In genomic region chr17:81484195-81484979, GRCh38 we compare ENCODE assay signal across 8 cellular contexts. TPM values are rescaled to one million over a fixed set of nuclear protein-coding genes. Genes with fewer than 3 reads are reported as not detected.
DNase-seq lines count a peak whose midpoint lies in the region; ATAC-seq and TF ChIP-seq lines count a peak whose summit lies in the region.

No MANE protein-coding gene starts in this region.

- H3K36me3 ChIP-seq in HCT116 (ENCODE audit: control insufficient read depth in 1 of 2, insufficient read depth in 2 of 2, low read length in 2 of 2), result no peaks in the 10 kb centered on the region
- no peaks in the 10 kb centered on the region for H3K36me3 ChIP-seq in right atrium auricular region
- H3K36me3 ChIP-seq in psoas muscle (ENCODE audit: insufficient read depth in 1 of 2, low read depth in 1 of 2), result no peaks in the 10 kb centered on the region
- H3K36me3 ChIP-seq in urinary bladder (ENCODE audit: insufficient read depth), result no peaks in the 10 kb centered on the region

- DNase-seq in EH (ENCODE audit: low read depth), result peak; percentile 73
- DNase-seq in HCT116 (ENCODE audit: low read depth, low spot score), result peak; percentile 85
- peak; percentile 65 for DNase-seq in NCI-H1105 (lab: John Stamatoyannopoulos, UW)
- DNase-seq in T-cell, result peak; percentile 65 to 91 (median 83)
- peak; percentile 69 for DNase-seq in amniotic epithelial cell (ENCODE audit: low read depth)
- DNase-seq in right atrium auricular region (ENCODE audit: low spot score), result peak; percentile 84
- DNase-seq in psoas muscle, result peak; percentile 90 to 95

- peak; percentile 99 for TF ChIP-seq RAD21 in HCT116 (IDR thresholded peaks at IDR 0.05; ENCODE audit: low read depth)

- peaks cover 7 to 18% (median 7%) of the 10 kb centered on the region in 3 donors for H3K4me1 Mint-ChIP-seq in T-cell

- TF ChIP-seq POLR2A in HCT116 (IDR thresholded peaks at IDR 0.05; ENCODE audit: borderline replicate concordance, extremely low read depth, insufficient read depth, insufficient read length), result no peak

- peaks cover 21 to 52% of the 10 kb centered on the region in 2 experiments for H3K4me1 ChIP-seq in HCT116 (ENCODE audit: control insufficient read depth in 1 of 2, insufficient read depth in 2 of 2, low read length in 2 of 2)
- H3K4me1 ChIP-seq in right atrium auricular region, result peaks cover 0 to 66% of the 10 kb centered on the region in 2 donors
- H3K4me1 ChIP-seq in psoas muscle, result peaks cover 31% of the 10 kb centered on the region
- no peaks in the 10 kb centered on the region for H3K4me1 ChIP-seq in urinary bladder (ENCODE audit: insufficient read depth)

- H3K36me3 Mint-ChIP-seq in T-cell, result no peaks in the 10 kb centered on the region

- H3K4me3 Mint-ChIP-seq in T-cell, result peak overlapping the region; percentile 39 to 72 (median 45)

- BruUV-seq in HCT116 (replicated peaks; lab: Mats Ljungman, UMichigan), result no TSS peak

- H3K79me2 ChIP-seq in HCT116 (ENCODE audit: insufficient read depth, low read length), result no peaks in the 10 kb centered on the region; the same call in 1 of the 2 replicates

- H3K9ac ChIP-seq in HCT116 (ENCODE audit: low read length), result peak overlapping the region; percentile 74

- H3K9me2 ChIP-seq in HCT116 (ENCODE audit: insufficient read depth), result no peaks in the 10 kb centered on the region

- intact Hi-C loops in HCT116 (cut with micrococcal nuclease), result loop anchor here (1.0 kb wide), 2 partner anchors 53 to 231 kb away; no protein-coding TSS in a partner anchor
- intact Hi-C loops in psoas muscle (cut with DNase I), result loop anchor here (1.0 to 5.0 kb wide), 6 partner anchors 82 to 229 kb away; no protein-coding TSS in a partner anchor

- POLR2A ChIA-PET in HCT116 (lab: Charles Lee), result interaction anchor here (0.7 to 1.6 kb wide), 10 partner anchors 12 to 193 kb away, joined by 3 to 11 read pairs (median 4); partner anchors contain the start of genes ACTG1 and BAHCC1
- POLR2A ChIA-PET in T-cell (lab: Charles Lee), result no interaction called here

- peaks cover 14 to 26% of the 10 kb centered on the region in 2 donors for H3K27me3 Mint-ChIP-seq in T-cell

- no peaks in the 10 kb centered on the region for H3K27me3 ChIP-seq in HCT116 (ENCODE audit: insufficient read depth, low read length)
- no peaks in the 10 kb centered on the region for H3K27me3 ChIP-seq in right atrium auricular region
- H3K27me3 ChIP-seq in psoas muscle (ENCODE audit: insufficient read depth in 3 of 3, low read length in 2 of 3), result no peaks in the 10 kb centered on the region

- TF ChIP-seq CTCF in HCT116 (IDR thresholded peaks at IDR 0.05 in 2 of 3, conservative IDR thresholded peaks at IDR 0.05 in 1 of 3; ENCODE audit: borderline replicate concordance in 1 of 3, insufficient read depth in 1 of 3, low read depth in 2 of 3, low read length in 2 of 3), result peak; percentile 93 to 97 (median 96)
- peak; percentile 100 for TF ChIP-seq CTCF in right atrium auricular region (IDR thresholded peaks at IDR 0.05)
- TF ChIP-seq CTCF in psoas muscle (IDR thresholded peaks at IDR 0.05), result peak; percentile 100

- no peak overlapping the region for H3K27ac Mint-ChIP-seq in T-cell

- H3K4me3 ChIP-seq in HCT116 (replicated peaks in 1 of 2; ENCODE audit: low read depth in 1 of 2, low read length in 2 of 2) (peak overlapping the region; percentile 45 to 56), right atrium auricular region (peak overlapping the region; percentile 33 to 55), psoas muscle (peak overlapping the region; percentile 64), urinary bladder (ENCODE audit: low read depth, low read length) (peak overlapping the region; percentile 19)

- RAD21 ChIA-PET in HCT116 (lab: Charles Lee; ENCODE audit: low non-redundant PET in 1 of 2, low total read pairs in 2 of 2, uncharacterized antibody in 2 of 2, unreplicated experiment in 2 of 2), result interaction anchor here (0.6 to 1.5 kb wide), 15 partner anchors 12 to 495 kb away, joined by 3 to 8 read pairs (median 5); partner anchors contain the start of genes BAHCC1 (in 1 of the 2), CEP131 (in 1 of the 2) and FSCN2 (in 1 of the 2)

- CTCF ChIA-PET in HCT116 (lab: Charles Lee) (interaction anchor here (0.6 to 2.7 kb wide), 24 partner anchors 10 to 364 kb away, joined by 3 to 20 read pairs (median 5); partner anchors contain the start of genes CEP131, NDUFAF8, SLC38A10 and TEPSIN), T-cell (lab: Charles Lee) (interaction anchor here (0.5 to 1.1 kb wide), 11 partner anchors 34 to 1197 kb away, joined by 3 to 7 read pairs (median 4); partner anchors contain the start of genes CEP131 (in 1 of the 2), FAAP100 (in 1 of the 2) and SLC38A10 (in 1 of the 2))

- ATAC-seq in HCT116 (peak; percentile 77), T-cell (replicated peaks in 1 of 4) (peak; percentile 67 to 81 (median 68)), psoas muscle (peak; percentile 71 to 80 (median 74))

- H3K27ac ChIP-seq in HCT116 (ENCODE audit: low read depth, low read length), result peak overlapping the region; percentile 74
- H3K27ac ChIP-seq in right atrium auricular region, result no peak overlapping the region
- peak overlapping the region; percentile 81 for H3K27ac ChIP-seq in psoas muscle
- no peak overlapping the region for H3K27ac ChIP-seq in urinary bladder (ENCODE audit: low read depth)

- no peaks in the 10 kb centered on the region for H3K9me3 Mint-ChIP-seq in T-cell

- H4K20me1 ChIP-seq in HCT116 (ENCODE audit: insufficient read depth), result no peaks in the 10 kb centered on the region

- H3K9me3 ChIP-seq in HCT116 (ENCODE audit: control insufficient read depth in 1 of 2, insufficient read depth in 1 of 2, low read depth in 1 of 2, low read length in 2 of 2) (no peaks in the 10 kb centered on the region), right atrium auricular region (no peaks in the 10 kb centered on the region), psoas muscle (no peaks in the 10 kb centered on the region)

- H2AFZ ChIP-seq in HCT116 (ENCODE audit: low read depth, low read length, poor library complexity, severe bottlenecking), result peak overlapping the region; percentile 19

- H3K4me2 ChIP-seq in HCT116 (ENCODE audit: low read length), result peak overlapping the region; percentile 84

- 5 to 7% (median 6%) methylated on average over 55 to 60 of the region's 60 CpGs for WGBS in psoas muscle, 3 donors
- WGBS in urinary bladder, result 6% methylated on average over 60 of the region's 60 CpGs

TF ChIP-seq in HCT116, 20 proteins besides CTCF, POLR2A, EP300 and RAD21 (continues in another document):
- TF ChIP-seq EZH2 (IDR thresholded peaks at IDR 0.05) (no peak), SIN3A (IDR thresholded peaks at IDR 0.05; ENCODE audit: low read depth) (no peak), YY1 (IDR thresholded peaks at IDR 0.05; ENCODE audit: extremely low read depth, insufficient replicate concordance, low read depth, low read length) (peak; percentile 72), ZFX (IDR thresholded peaks at IDR 0.05) (peak; percentile 27; the same call in 1 of the 2 replicates), TCF7L2 (IDR thresholded peaks at IDR 0.05; ENCODE audit: borderline replicate concordance, extremely low read depth, insufficient read depth, insufficient read length) (peak; percentile 56), JUND (IDR thresholded peaks at IDR 0.05) (no peak), ZBTB33 (IDR thresholded peaks at IDR 0.05; ENCODE audit: extremely low read depth, insufficient replicate concordance, low read length) (peak; percentile 65), POLR2AphosphoS5 (IDR thresholded peaks at IDR 0.05; ENCODE audit: low read depth, low read length) (peak; percentile 48), MAX (IDR thresholded peaks at IDR 0.05) (peak; percentile 94), CEBPB (IDR thresholded peaks at IDR 0.05; ENCODE audit: low read depth) (no peak)

RNA-seq across cellular contexts. Expression of gene ACTG1, which starts 28.2 kb away (rescaled TPM):
- total RNA-seq in HCT116 (2021; ENCODE audit: unreplicated experiment) (6,223 TPM), T-cell (1,000 to 10,000 TPM; 1,183 to 1,383 (median 1,262) TPM), right atrium auricular region (1,000 to 10,000 TPM; 1,076 to 1,610 TPM), psoas muscle (100 to 1,000 TPM; 341 to 567 (median 431) TPM), urinary bladder (2,267 TPM)
- 6,644 and 8,513 TPM in 2 replicates for polyA plus RNA-seq in HCT116 (2012)
- polyA plus RNA-seq in psoas muscle (100 to 1,000 TPM; 150 to 620 (median 219) TPM), urinary bladder (2,840 TPM)

RNA-seq across cellular contexts. Expression of gene FSCN2, which starts 43.8 kb away (rescaled TPM):
- 10.1 TPM for total RNA-seq in HCT116 (2021; ENCODE audit: unreplicated experiment)
- polyA plus RNA-seq in HCT116 (2012), result 5.9 and 6.4 TPM in 2 replicates
- total RNA-seq in T-cell, result 1 to 10 TPM in 3 of 5 donors, under 1 TPM in 2; 0.91 to 4.2 (median 1.2) TPM
- under 1 TPM; 0.63 to 0.74 TPM for total RNA-seq in right atrium auricular region
- under 1 TPM in 3 of 4 donors, not detected in 1; 0.13 to 0.71 (median 0.38) TPM for total RNA-seq in psoas muscle
- under 1 TPM; 0.08 to 0.09 (median 0.08) TPM for polyA plus RNA-seq in psoas muscle
- total RNA-seq in urinary bladder, result 0.69 TPM
- 0.43 TPM for polyA plus RNA-seq in urinary bladder

Comparison
In these comparisons a context has a peak if more than half of its experiments do, and no peak if none do; other contexts are left out.
1. H3K27ac ChIP-seq: peak in HCT116 (single experiment) and psoas muscle (single experiment); none in right atrium auricular region (0 of 2) and urinary bladder (single experiment).
2. Peak in every context shown above with its lines, with median percentiles within 50 percentile points of each other: DNase-seq, ATAC-seq, H3K4me3 ChIP-seq and CTCF ChIP-seq.